8 cellular contexts compared by ENCODE assay signal in the genomic region with DNA sequence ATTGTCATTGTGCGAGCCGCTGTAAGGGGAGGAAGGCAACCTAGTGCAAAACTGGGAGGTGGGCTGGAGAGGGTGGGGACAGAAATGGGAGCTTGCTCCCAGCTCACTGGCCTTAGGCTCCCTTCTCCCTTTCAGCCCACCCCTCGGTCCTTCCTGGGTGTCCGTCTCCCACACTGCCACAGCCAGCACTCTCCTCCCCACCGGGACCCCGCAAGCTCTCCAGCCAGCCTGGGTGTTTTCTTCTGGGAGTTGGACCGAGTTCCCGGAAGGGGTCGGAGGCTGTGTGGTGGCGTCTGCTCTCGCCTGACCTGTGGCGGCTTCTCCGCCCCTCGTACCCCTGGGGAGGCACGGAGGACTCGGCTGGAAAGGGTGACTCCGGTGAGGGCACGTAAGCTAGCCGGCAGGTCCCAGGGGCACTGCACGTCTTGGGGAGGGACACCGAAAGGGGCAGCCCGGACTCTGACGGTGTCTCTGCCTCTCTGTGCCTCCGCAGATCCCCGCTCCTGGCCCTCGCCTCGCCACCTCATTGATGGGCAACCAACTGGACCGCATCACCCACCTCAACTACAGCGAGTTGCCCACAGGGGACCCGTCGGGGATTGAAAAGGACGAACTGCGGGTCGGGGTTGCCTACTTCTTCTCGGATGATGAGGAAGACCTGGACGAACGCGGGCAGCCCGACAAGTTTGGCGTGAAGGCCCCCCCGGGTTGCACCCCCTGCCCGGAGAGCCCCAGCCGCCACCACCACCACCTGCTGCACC. TPM values are rescaled to one million over a fixed set of nuclear protein-coding genes. Genes with fewer than 3 reads are reported as not detected.
A peak's percentile ranks its signal among the peaks of the same experiment; 100 is the strongest.
DNase-seq lines count a peak whose midpoint lies in the region; ATAC-seq and TF ChIP-seq lines count a peak whose summit lies in the region.

No MANE protein-coding gene starts in this region.

- H4K20me1 ChIP-seq in hepatocyte (ENCODE audit: insufficient read depth, poor library complexity, severe bottlenecking), result peaks cover 8% of the 10 kb centered on the region

- H2AFZ ChIP-seq in hepatocyte, result peak overlapping the region; percentile 19

- H3K4me2 ChIP-seq in hepatocyte, result peak overlapping the region; percentile 96

- DNase-seq in GM13976 (ENCODE audit: low spot score) (peak; percentile 31), hepatocyte (ENCODE audit: low spot score) (peak; percentile 10), sigmoid colon (peak; percentile 67), GDM1 (lab: John Stamatoyannopoulos, UW) (no peak), H4 (ENCODE audit: low spot score) (no peak), ACHN (no peak)

- H3K36me3 ChIP-seq in hepatocyte (replicated peaks; ENCODE audit: insufficient read depth, low read depth) (no peaks in the 10 kb centered on the region), sigmoid colon (no peaks in the 10 kb centered on the region)

- H3K9me2 ChIP-seq in hepatocyte (replicated peaks; ENCODE audit: insufficient read depth), result no peaks in the 10 kb centered on the region

- H3K27me3 ChIP-seq in hepatocyte (peaks cover 13% of the 10 kb centered on the region), sigmoid colon (peaks cover 0 to 11% (median 0%) of the 10 kb centered on the region in 3 donors)

- H3K4me1 ChIP-seq in hepatocyte (ENCODE audit: insufficient read depth) (peaks cover 8% of the 10 kb centered on the region), sigmoid colon (peaks cover 0 to 36% (median 33%) of the 10 kb centered on the region in 4 donors)

- WGBS in hepatocyte (ENCODE audit: low lambda C conversion rate, missing lambda C conversion rate), result 5% methylated on average over 27 of the region's 43 CpGs
- 1 to 6% methylated on average over 43 of the region's 43 CpGs for WGBS in sigmoid colon, 2 donors

- H3K79me2 ChIP-seq in hepatocyte, result peaks cover 43% of the 10 kb centered on the region

- no peak for ATAC-seq in GM19463 (IDR thresholded peaks at IDR 0.05; ENCODE audit: unreplicated experiment)

- no peak for TF ChIP-seq EP300 in sigmoid colon (IDR thresholded peaks at IDR 0.05)

- TF ChIP-seq CTCF in GM13976 (IDR thresholded peaks at IDR 0.05; ENCODE audit: borderline replicate concordance, control extremely low read depth, extremely low read depth, insufficient read depth, missing control alignments) (no peak), VCaP (conservative IDR thresholded peaks at IDR 0.05) (no peak), hepatocyte (IDR thresholded peaks at IDR 0.05; ENCODE audit: poor library complexity) (no peak), sigmoid colon (IDR thresholded peaks at IDR 0.05) (no peak)

- TF ChIP-seq POLR2A in sigmoid colon (IDR thresholded peaks at IDR 0.05), result no peak

- intact Hi-C loops in sigmoid colon (cut with DNase I), result loop anchor here (2.0 to 10.0 kb wide), 3 partner anchors 409 to 941 kb away; no protein-coding TSS in a partner anchor

- H3K4me3 ChIP-seq in hepatocyte, result peak overlapping the region; percentile 47
- peak overlapping the region; percentile 43 to 64 (median 56) for H3K4me3 ChIP-seq in sigmoid colon

- in situ Hi-C loops in GM13976 (cut with MboI; ENCODE audit: low sequenced_read_pairs, unreplicated experiment) (no loop called here), ACHN (cut with HindIII; ENCODE audit: low pct_ligation_motif_present, low pct_unique_long_range_greater_than_20kb, low sequenced_read_pairs) (no loop called here)

- peak overlapping the region; percentile 95 for H3K27ac ChIP-seq in VCaP
- peak overlapping the region; percentile 57 for H3K27ac ChIP-seq in hepatocyte
- H3K27ac ChIP-seq in sigmoid colon, result peak overlapping the region in 3 of 4 donors; percentile 79 to 91 (median 90)

- H3K9me3 ChIP-seq in hepatocyte (ENCODE audit: low read depth) (no peaks in the 10 kb centered on the region), sigmoid colon (no peaks in the 10 kb centered on the region)

RNA-seq across cellular contexts. Expression of a gene that starts 1.1 kb away (rescaled TPM):
- 35.1 and 42.1 TPM in 2 replicates for total RNA-seq in hepatocyte
- 44.4 and 49.9 TPM in 2 replicates for polyA plus RNA-seq in hepatocyte
- total RNA-seq in sigmoid colon, result 1 to 10 TPM; 2.7 to 5.7 (median 5.0) TPM
- polyA plus RNA-seq in sigmoid colon, result 10 to 100 TPM; 31.9 to 40.6 (median 34.8) TPM
- 14.9 and 18.5 TPM in 2 replicates for total RNA-seq in H4 (2014; rRNA removed; shearing (Covaris generic))

Comparison
In these comparisons a context has a peak if more than half of its experiments do, and no peak if none do; other contexts are left out.
1. DNase-seq: peak in GM13976 (single experiment), hepatocyte (single experiment) and sigmoid colon (single experiment); none in GDM1 (single experiment), H4 (single experiment) and ACHN (single experiment).
2. Peak in every context shown above with its lines, with median percentiles within 50 percentile points of each other: H3K27ac ChIP-seq.